In genomic region chr10:77391605-77392235, GRCh38 we compare ENCODE assay signal across 8 cellular contexts.
DNase-seq lines count a peak whose midpoint lies in the region; ATAC-seq and TF ChIP-seq lines count a peak whose summit lies in the region.

No MANE protein-coding gene starts in this region.

- ATAC-seq in gastrocnemius medialis, result peak; percentile 64 to 79
- no peak for ATAC-seq in GM18909 (IDR thresholded peaks at IDR 0.05; ENCODE audit: poor library complexity, unreplicated experiment)

- H3K27me3 ChIP-seq in BE2C (no peaks in the 10 kb centered on the region), gastrocnemius medialis (no peaks in the 10 kb centered on the region)

- in situ Hi-C loops in gastrocnemius medialis (cut with MboI; ENCODE audit: low sequenced_read_pairs in 4 of 4), result loop anchor here in 3 of 4 donors (5.0 to 25.0 kb wide), 3 partner anchors 217 to 251 kb away; no protein-coding TSS in a partner anchor

- intact Hi-C loops in gastrocnemius medialis (cut with DNase I; ENCODE audit: low total_unique reads), result loop anchor here (1.0 to 5.0 kb wide), 2 partner anchors 214 to 251 kb away; no protein-coding TSS in a partner anchor

- H3K4me1 ChIP-seq in BE2C (peaks cover 67% of the 10 kb centered on the region), gastrocnemius medialis (peaks cover 67 to 68% of the 10 kb centered on the region in 2 donors)

- H3K9me3 ChIP-seq in BE2C (no peaks in the 10 kb centered on the region), gastrocnemius medialis (no peaks in the 10 kb centered on the region)

- TF ChIP-seq CTCF in BE2C (IDR thresholded peaks at IDR 0.05; ENCODE audit: low read depth, low read length), result peak; percentile 76
- peak; percentile 63 to 72 (median 70) for TF ChIP-seq CTCF in gastrocnemius medialis (IDR thresholded peaks at IDR 0.05 in 4 of 5, conservative IDR thresholded peaks at IDR 0.05 in 1 of 5)

- H3K4me3 ChIP-seq in BE2C (ENCODE audit: low read depth, low read length), result no peak overlapping the region
- H3K4me3 ChIP-seq in gastrocnemius medialis, result no peak overlapping the region

- no peaks in the 10 kb centered on the region for H3K36me3 ChIP-seq in BE2C
- H3K36me3 ChIP-seq in gastrocnemius medialis, result no peaks in the 10 kb centered on the region

- TF ChIP-seq POLR2A in gastrocnemius medialis (IDR thresholded peaks at IDR 0.05), result no peak

- peak overlapping the region; percentile 49 to 72 (median 65) for H3K27ac ChIP-seq in gastrocnemius medialis

- DNase-seq in BE2C (peak; percentile 86), GM19240 (ENCODE audit: insufficient read length, low spot score) (peak; percentile 24), NCI-H69 (lab: John Stamatoyannopoulos, UW) (peak; percentile 92), astrocyte of the hippocampus (ENCODE audit: low read depth, low spot score) (peak; percentile 94), iPS DF 19.7 (ENCODE audit: low read depth, low spot score) (peak; percentile 74), gastrocnemius medialis (peak; percentile 55 to 70), cerebellar nuclear complex (lab: John Stamatoyannopoulos, UW) (no peak)

Comparison
In these comparisons a context has a peak if more than half of its experiments do, and no peak if none do; other contexts are left out.
1. DNase-seq: peak in BE2C (single experiment), GM19240 (single experiment), NCI-H69 (single experiment), astrocyte of the hippocampus (single experiment), iPS DF 19.7 (single experiment) and gastrocnemius medialis (2 of 2); none in cerebellar nuclear complex (0 of 2).